1 cellular context compared by ENCODE assay signal in the genomic region with DNA sequence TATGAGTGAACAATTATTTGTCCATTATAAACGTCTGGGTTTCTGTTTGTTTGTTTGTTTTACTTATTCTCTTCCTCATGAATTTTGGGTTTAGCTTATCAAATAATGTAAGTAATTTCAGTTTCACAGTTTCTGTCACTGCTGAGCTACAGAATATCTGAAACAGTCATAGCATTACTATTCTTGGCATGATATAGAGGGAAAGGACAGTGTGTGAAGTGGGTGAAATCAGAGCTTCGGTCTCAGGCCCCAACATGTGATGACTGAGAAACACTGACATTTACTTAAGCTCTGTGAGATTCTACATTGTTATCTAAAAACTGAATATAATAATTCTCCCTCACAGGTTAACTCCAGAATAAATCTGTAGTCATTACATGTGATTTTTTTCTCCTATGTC.
TF ChIP-seq lines count a peak whose summit lies in the region.

No MANE protein-coding gene starts in this region.

TF ChIP-seq in HepG2, 621 proteins besides CTCF, POLR2A, EP300 and RAD21:
- TF ChIP-seq, protein P1, sequence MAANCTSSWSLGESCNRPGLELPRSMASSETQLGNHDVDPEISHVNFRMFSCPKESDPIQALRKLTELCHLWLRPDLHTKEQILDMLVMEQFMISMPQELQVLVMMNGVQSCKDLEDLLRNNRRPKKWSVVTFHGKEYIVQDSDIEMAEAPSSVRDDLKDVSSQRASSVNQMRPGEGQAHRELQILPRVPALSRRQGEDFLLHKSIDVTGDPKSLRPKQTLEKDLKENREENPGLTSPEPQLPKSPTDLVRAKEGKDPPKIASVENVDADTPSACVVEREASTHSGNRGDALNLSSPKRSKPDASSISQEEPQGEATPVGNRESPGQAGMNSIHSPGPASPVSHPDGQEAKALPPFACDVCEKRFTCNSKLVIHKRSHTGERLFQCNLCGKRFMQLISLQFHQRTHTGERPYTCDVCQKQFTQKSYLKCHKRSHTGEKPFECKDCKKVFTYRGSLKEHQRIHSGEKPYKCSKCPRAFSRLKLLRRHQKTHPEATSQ (CRISPR knock-in tag; IDR thresholded peaks at IDR 0.05; ENCODE audit: borderline replicate concordance): no peak
- TF ChIP-seq POLR2AphosphoS5 (IDR thresholded peaks at IDR 0.05; ENCODE audit: low read depth, low read length) (no peak), ZNF24 (IDR thresholded peaks at IDR 0.05) (no peak), KDM2A (CRISPR knock-in tag; IDR thresholded peaks at IDR 0.05; ENCODE audit: borderline replicate concordance, low read depth) (no peak)
- TF ChIP-seq, protein P2, sequence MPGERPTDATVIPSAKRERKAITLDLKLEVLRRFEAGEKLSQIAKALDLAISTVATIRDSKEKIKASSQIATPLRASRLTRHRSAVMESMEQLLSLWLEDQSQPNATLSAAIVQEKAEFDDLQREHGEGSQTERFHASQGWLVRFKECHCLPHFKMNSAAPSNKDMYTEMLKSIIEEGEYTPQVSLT (CRISPR knock-in tag; IDR thresholded peaks at IDR 0.05; ENCODE audit: borderline replicate concordance, low read depth): no peak
